ENCODE assay signal across 8 cellular contexts in genomic region chr11:111298466-111299110, GRCh38. TPM values are rescaled to one million over a fixed set of nuclear protein-coding genes. Genes with fewer than 3 reads are reported as not detected.
A peak's percentile ranks its signal among the peaks of the same experiment; 100 is the strongest.
DNase-seq lines count a peak whose midpoint lies in the region; ATAC-seq and TF ChIP-seq lines count a peak whose summit lies in the region.

A gene with protein sequence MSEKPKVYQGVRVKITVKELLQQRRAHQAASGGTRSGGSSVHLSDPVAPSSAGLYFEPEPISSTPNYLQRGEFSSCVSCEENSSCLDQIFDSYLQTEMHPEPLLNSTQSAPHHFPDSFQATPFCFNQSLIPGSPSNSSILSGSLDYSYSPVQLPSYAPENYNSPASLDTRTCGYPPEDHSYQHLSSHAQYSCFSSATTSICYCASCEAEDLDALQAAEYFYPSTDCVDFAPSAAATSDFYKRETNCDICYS (plus strand): TSS chr11:111298546. CDS start chr11:111298582, 36 bp downstream.

- peaks cover 40% of the 10 kb centered on the region for H3K27me3 Mint-ChIP-seq in osteocyte (ENCODE audit: unreplicated experiment)

- H3K4me3 ChIP-seq in HUES64 (ENCODE audit: low read length) = peak within 1 kb of the TSS; percentile 82
- peak within 1 kb of the TSS; percentile 56 to 82 (median 70) for H3K4me3 ChIP-seq in esophagus squamous epithelium

- peaks cover 2% of the 10 kb centered on the region for H3K4me1 Mint-ChIP-seq in osteocyte (ENCODE audit: unreplicated experiment)

- H3K9me3 Mint-ChIP-seq in osteocyte (ENCODE audit: unreplicated experiment) = no peaks in the 10 kb centered on the region

- intact Hi-C loops in esophagus squamous epithelium (cut with DNase I) = loop anchor here (5.0 kb wide), 1 partner anchor 119 kb away; no protein-coding TSS in a partner anchor

- H3K27me3 ChIP-seq in HUES64 (ENCODE audit: insufficient read depth, low read length) = peaks cover 58% of the 10 kb centered on the region
- H3K27me3 ChIP-seq in esophagus squamous epithelium = peaks cover 0 to 15% (median 0%) of the 10 kb centered on the region in 4 donors

- WGBS in HUES64 = 5% methylated on average over 57 of the region's 57 CpGs
- 9% methylated on average over 17 of the region's 57 CpGs; no CpG with 5 or more reads in 1 of the 2 donors for WGBS in esophagus squamous epithelium, 2 donors

- TF ChIP-seq POLR2A in esophagus squamous epithelium (IDR thresholded peaks at IDR 0.05) = no peak

- peak within 1 kb of the TSS; percentile 78 for H3K9ac ChIP-seq in HUES64 (ENCODE audit: low read depth, low read length)

- H3K36me3 ChIP-seq in HUES64 (ENCODE audit: insufficient read depth, low read length) (no peaks in the 10 kb centered on the region), esophagus squamous epithelium (peaks cover 0 to 10% (median 0%) of the 10 kb centered on the region in 3 donors)

- H3K27ac Mint-ChIP-seq in osteocyte (ENCODE audit: unreplicated experiment) = no peak within 1 kb of the TSS

- no peaks in the 10 kb centered on the region for H3K36me3 Mint-ChIP-seq in osteocyte (ENCODE audit: unreplicated experiment)

- H3K4me3 Mint-ChIP-seq in osteocyte (ENCODE audit: unreplicated experiment) = peak within 1 kb of the TSS; percentile 66

- no peak within 1 kb of the TSS for H3K27ac ChIP-seq in HUES64 (ENCODE audit: low read depth, low read length)
- H3K27ac ChIP-seq in esophagus squamous epithelium = peak within 1 kb of the TSS; percentile 79 to 94 (median 90)

- ATAC-seq in GM18868 (IDR thresholded peaks at IDR 0.05; ENCODE audit: unreplicated experiment) = peak; percentile 17
- no peak for ATAC-seq in GM18517 (IDR thresholded peaks at IDR 0.05; ENCODE audit: unreplicated experiment)

- no peaks in the 10 kb centered on the region for H3K9me3 ChIP-seq in HUES64 (ENCODE audit: insufficient read depth, low read depth, low read length)
- H3K9me3 ChIP-seq in esophagus squamous epithelium = no peaks in the 10 kb centered on the region

- H3K4me1 ChIP-seq in HUES64 (ENCODE audit: insufficient read depth, low read length) (peaks cover 16% of the 10 kb centered on the region), esophagus squamous epithelium (peaks cover 27 to 58% (median 33%) of the 10 kb centered on the region in 3 donors)

- TF ChIP-seq CTCF in esophagus squamous epithelium (IDR thresholded peaks at IDR 0.05) = no peak
- TF ChIP-seq CTCF in osteocyte (IDR thresholded peaks at IDR 0.05) = no peak

- DNase-seq in esophagus squamous epithelium (lab: John Stamatoyannopoulos, UW) = no peak
- DNase-seq in osteocyte (ENCODE audit: extremely low spot score, unreplicated experiment) = no peak
- no peak for DNase-seq in DMS79 treated with DMSO at 0.1 percent for 48 hours (lab: John Stamatoyannopoulos, UW)
- no peak for DNase-seq in activated naive CD4-positive, alpha-beta T cell treated with Interleukin-2 at 50 U/mL for 16 hours
- DNase-seq in stimulated activated CD4-positive, alpha-beta T cell treated with anti-CD3 and anti-CD28 coated beads, Interleukin-12 subunit alpha, Interleukin-12 subunit beta, amount 100 ng/mL, for 4 hours = no peak

RNA-seq across cellular contexts. Expression of the gene that starts here (rescaled TPM):
- polyA plus RNA-seq in HUES64 (2013, experiment 1 of 2) = 1.00 TPM
- polyA plus RNA-seq in HUES64 (2013, experiment 2 of 2) = 1.4 TPM
- total RNA-seq in esophagus squamous epithelium (1 to 10 TPM; 1.3 to 4.1 (median 2.1) TPM), osteocyte (not detected in 2 replicates)
